Comparison of ENCODE assay signal across 31 cellular contexts in genomic region chr5:170184737-170185136, GRCh38. TPM values are rescaled to one million over a fixed set of nuclear protein-coding genes. Genes with fewer than 3 reads are reported as not detected.
"Had no signal": no experiment of that assay in that cellular context is flagged by ENCODE, and none has a peak within 500 bp of the region (broad histone marks: within the 10 kb centered on the region; RNA-seq: fewer than 3 reads in every experiment).

No MANE protein-coding gene starts in this region.

- ATAC-seq: gastroesophageal sphincter had no signal

- H3K4me1 ChIP-seq: colonic mucosa, esophagus muscularis mucosa, foreskin keratinocyte, gastroesophageal sphincter, parathyroid adenoma, right lobe of liver, stomach, thyroid gland had no signal

- H3K4me2 ChIP-seq: hepatocyte, neural progenitor cell, smooth muscle cell had no signal

- H3K79me2 ChIP-seq: hepatocyte, parathyroid adenoma had no signal

- H3K4me3 ChIP-seq: colonic mucosa, esophagus muscularis mucosa, gastroesophageal sphincter, heart left ventricle, hepatocyte, lung, mucosa of descending colon, neural progenitor cell, right lobe of liver, smooth muscle cell, stomach, thyroid gland had no signal

- H3K9me3 Mint-ChIP-seq: memory B cell; naive B cell; natural killer cell treated with Interleukin-12 subunit alpha and Interleukin-12 subunit beta and Interleukin-15 and Interleukin-18, amount 100 ng/mL, for 72 hours; neural progenitor cell; stimulated activated effector memory CD8-positive, alpha-beta T cell treated with anti-CD3 and anti-CD28 coated beads, Interleukin-12 subunit alpha, Interleukin-12 subunit beta, amount 100 ng/mL, for 72 hours had no signal

- H3K27ac ChIP-seq: colonic mucosa, esophagus muscularis mucosa, foreskin keratinocyte, gastroesophageal sphincter, heart left ventricle, hepatocyte, neural progenitor cell, parathyroid adenoma, right lobe of liver, stomach, thyroid gland had no signal

- H3K36me3 ChIP-seq: colonic mucosa, esophagus muscularis mucosa, gastroesophageal sphincter, heart left ventricle, neural progenitor cell, right lobe of liver, stomach, thyroid gland had no signal

- H3K27me3 ChIP-seq: colonic mucosa, esophagus muscularis mucosa, gastroesophageal sphincter, hepatocyte, neural progenitor cell, right lobe of liver, stomach, thyroid gland had no signal

- H3K9me3 ChIP-seq: colonic mucosa, esophagus muscularis mucosa, gastroesophageal sphincter, heart left ventricle, mucosa of descending colon, right lobe of liver, stomach, thyroid gland had no signal

- H3K4me1 Mint-ChIP-seq: memory B cell; mesothelial cell of epicardium; naive B cell; stimulated activated effector memory CD8-positive, alpha-beta T cell treated with anti-CD3 and anti-CD28 coated beads, Interleukin-12 subunit alpha, Interleukin-12 subunit beta, amount 100 ng/mL, for 72 hours had no signal

- H2AFZ ChIP-seq: hepatocyte, neural progenitor cell, parathyroid adenoma had no signal

- H3K4me3 Mint-ChIP-seq: memory B cell; mesothelial cell of epicardium; naive B cell; natural killer cell treated with Interleukin-12 subunit alpha and Interleukin-12 subunit beta and Interleukin-15 and Interleukin-18, amount 100 ng/mL, for 72 hours; neural progenitor cell; stimulated activated effector memory CD8-positive, alpha-beta T cell treated with anti-CD3 and anti-CD28 coated beads, Interleukin-12 subunit alpha, Interleukin-12 subunit beta, amount 100 ng/mL, for 72 hours; type B pancreatic cell had no signal

- H3K27ac Mint-ChIP-seq: memory B cell; mesothelial cell of epicardium; naive B cell; natural killer cell treated with Interleukin-12 subunit alpha and Interleukin-12 subunit beta and Interleukin-15 and Interleukin-18, amount 100 ng/mL, for 72 hours; neural progenitor cell; progenitor cell of endocrine pancreas; stimulated activated effector memory CD8-positive, alpha-beta T cell treated with anti-CD3 and anti-CD28 coated beads, Interleukin-12 subunit alpha, Interleukin-12 subunit beta, amount 100 ng/mL, for 72 hours; type B pancreatic cell had no signal

- H3K36me3 Mint-ChIP-seq: memory B cell; mesothelial cell of epicardium; naive B cell; natural killer cell treated with Interleukin-12 subunit alpha and Interleukin-12 subunit beta and Interleukin-15 and Interleukin-18, amount 100 ng/mL, for 72 hours; neural progenitor cell; stimulated activated effector memory CD8-positive, alpha-beta T cell treated with anti-CD3 and anti-CD28 coated beads, Interleukin-12 subunit alpha, Interleukin-12 subunit beta, amount 100 ng/mL, for 72 hours; type B pancreatic cell had no signal

- DNase-seq: naive B cell had no signal

- H3K27me3 Mint-ChIP-seq: progenitor cell of endocrine pancreas had no signal

RNA-seq across cellular contexts. Expression of gene C5orf58, which starts 48.0 kb away (rescaled TPM):
- total RNA-seq: colonic mucosa; dermis blood vessel endothelial cell; endothelial cell of umbilical vein; epithelial cell of proximal tubule; fibroblast of lung; foreskin keratinocyte; gastroesophageal sphincter; heart left ventricle; hepatocyte; kidney epithelial cell; left colon; left ventricle myocardium superior; lung; mesothelial cell of epicardium; mucosa of descending colon; natural killer cell treated with Interleukin-12 subunit alpha and Interleukin-12 subunit beta and Interleukin-15 and Interleukin-18, amount 100 ng/mL, for 72 hours; osteoblast; progenitor cell of endocrine pancreas; right lobe of liver; smooth muscle cell; temporal lobe; thyroid gland; urinary bladder had no signal
- polyA plus RNA-seq: endothelial cell of umbilical vein, fibroblast of lung, foreskin keratinocyte, heart left ventricle, smooth muscle cell had no signal
